In genomic region chr18:40738321-40738880, GRCh38 we compare ENCODE assay signal across 1 cellular context.
TF ChIP-seq lines count a peak whose summit lies in the region.

No MANE protein-coding gene starts in this region.

TF ChIP-seq in GM23338, 12 proteins besides CTCF, POLR2A, EP300 and RAD21 (continued from another document):
- TF ChIP-seq, protein P1, sequence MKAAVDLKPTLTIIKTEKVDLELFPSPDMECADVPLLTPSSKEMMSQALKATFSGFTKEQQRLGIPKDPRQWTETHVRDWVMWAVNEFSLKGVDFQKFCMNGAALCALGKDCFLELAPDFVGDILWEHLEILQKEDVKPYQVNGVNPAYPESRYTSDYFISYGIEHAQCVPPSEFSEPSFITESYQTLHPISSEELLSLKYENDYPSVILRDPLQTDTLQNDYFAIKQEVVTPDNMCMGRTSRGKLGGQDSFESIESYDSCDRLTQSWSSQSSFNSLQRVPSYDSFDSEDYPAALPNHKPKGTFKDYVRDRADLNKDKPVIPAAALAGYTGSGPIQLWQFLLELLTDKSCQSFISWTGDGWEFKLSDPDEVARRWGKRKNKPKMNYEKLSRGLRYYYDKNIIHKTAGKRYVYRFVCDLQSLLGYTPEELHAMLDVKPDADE (IDR thresholded peaks at IDR 0.05): no peak
- TF ChIP-seq EZH2phosphoT487 (IDR thresholded peaks at IDR 0.05; ENCODE audit: unreplicated experiment): no peak
- TF ChIP-seq ZNF114 (CRISPR knock-in tag; IDR thresholded peaks at IDR 0.05): no peak
- TF ChIP-seq EZH2 (IDR thresholded peaks at IDR 0.05; ENCODE audit: low read depth, unreplicated experiment): no peak
TF ChIP-seq in GM23338: peak in this region for 0.
